ENCODE assay signal across 2 cellular contexts in the genomic region with DNA sequence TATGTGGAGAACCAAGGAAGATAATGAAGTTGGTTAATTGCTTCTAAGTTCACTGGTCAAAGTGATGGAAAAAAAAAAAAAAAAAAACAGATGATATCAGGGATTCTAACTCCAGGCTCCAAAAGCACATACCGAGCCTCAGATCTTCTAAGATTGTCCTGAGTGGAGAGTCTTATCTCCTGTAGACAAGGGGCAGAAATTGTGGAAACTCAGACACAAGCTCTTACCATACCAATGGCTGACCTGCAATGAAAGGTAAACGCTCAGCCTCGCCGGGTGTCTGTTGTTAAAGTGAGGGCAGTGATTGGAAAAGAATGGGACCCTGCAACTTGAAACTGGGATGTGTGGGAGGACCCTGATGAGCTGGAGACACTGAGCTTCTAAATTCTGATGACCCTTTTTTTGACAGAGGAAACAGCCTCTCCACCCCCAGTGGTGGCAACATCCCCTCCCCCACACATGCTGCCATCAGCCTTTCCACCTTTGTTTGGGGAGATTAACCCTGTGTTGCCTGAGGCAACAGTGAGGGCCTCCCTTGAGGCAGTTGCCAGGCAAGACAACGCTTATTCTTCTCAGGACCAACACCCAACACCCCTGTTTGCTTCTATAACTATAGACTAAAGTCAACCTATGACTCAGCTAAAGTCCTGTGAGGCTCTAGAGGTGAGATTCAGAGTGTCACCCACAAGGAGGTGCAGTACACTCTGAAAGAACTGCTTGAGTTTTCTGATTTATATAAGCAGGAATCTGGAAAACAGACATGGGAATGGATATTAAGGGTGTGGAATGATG.
TF ChIP-seq lines count a peak whose summit lies in the region.

No MANE protein-coding gene starts in this region.

TF ChIP-seq in A549, 52 proteins besides CTCF, POLR2A, EP300 and RAD21:
- TF ChIP-seq FOXS1 (CRISPR knock-in tag; IDR thresholded peaks at IDR 0.05), result no peak
- no peak for TF ChIP-seq NPAS2 (CRISPR knock-in tag; IDR thresholded peaks at IDR 0.05; ENCODE audit: borderline replicate concordance)
- TF ChIP-seq SMC3 (IDR thresholded peaks at IDR 0.05), result 0 out of 3 replicates have a peak, but pooled peaks have one; percentile 16
- no peak for TF ChIP-seq FOSL2 (IDR thresholded peaks at IDR 0.05)
- 0 out of 2 replicates have a peak, but pooled peaks have one; percentile 9 for TF ChIP-seq FOSL2 (CRISPR knock-in tag; IDR thresholded peaks at IDR 0.05)
- no peak for TF ChIP-seq POLR2AphosphoS2 (conservative IDR thresholded peaks at IDR 0.05; ENCODE audit: low read length)
- TF ChIP-seq, protein P1, sequence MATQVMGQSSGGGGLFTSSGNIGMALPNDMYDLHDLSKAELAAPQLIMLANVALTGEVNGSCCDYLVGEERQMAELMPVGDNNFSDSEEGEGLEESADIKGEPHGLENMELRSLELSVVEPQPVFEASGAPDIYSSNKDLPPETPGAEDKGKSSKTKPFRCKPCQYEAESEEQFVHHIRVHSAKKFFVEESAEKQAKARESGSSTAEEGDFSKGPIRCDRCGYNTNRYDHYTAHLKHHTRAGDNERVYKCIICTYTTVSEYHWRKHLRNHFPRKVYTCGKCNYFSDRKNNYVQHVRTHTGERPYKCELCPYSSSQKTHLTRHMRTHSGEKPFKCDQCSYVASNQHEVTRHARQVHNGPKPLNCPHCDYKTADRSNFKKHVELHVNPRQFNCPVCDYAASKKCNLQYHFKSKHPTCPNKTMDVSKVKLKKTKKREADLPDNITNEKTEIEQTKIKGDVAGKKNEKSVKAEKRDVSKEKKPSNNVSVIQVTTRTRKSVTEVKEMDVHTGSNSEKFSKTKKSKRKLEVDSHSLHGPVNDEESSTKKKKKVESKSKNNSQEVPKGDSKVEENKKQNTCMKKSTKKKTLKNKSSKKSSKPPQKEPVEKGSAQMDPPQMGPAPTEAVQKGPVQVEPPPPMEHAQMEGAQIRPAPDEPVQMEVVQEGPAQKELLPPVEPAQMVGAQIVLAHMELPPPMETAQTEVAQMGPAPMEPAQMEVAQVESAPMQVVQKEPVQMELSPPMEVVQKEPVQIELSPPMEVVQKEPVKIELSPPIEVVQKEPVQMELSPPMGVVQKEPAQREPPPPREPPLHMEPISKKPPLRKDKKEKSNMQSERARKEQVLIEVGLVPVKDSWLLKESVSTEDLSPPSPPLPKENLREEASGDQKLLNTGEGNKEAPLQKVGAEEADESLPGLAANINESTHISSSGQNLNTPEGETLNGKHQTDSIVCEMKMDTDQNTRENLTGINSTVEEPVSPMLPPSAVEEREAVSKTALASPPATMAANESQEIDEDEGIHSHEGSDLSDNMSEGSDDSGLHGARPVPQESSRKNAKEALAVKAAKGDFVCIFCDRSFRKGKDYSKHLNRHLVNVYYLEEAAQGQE (IDR thresholded peaks at IDR 0.05), result no peak
- TF ChIP-seq, protein P2, sequence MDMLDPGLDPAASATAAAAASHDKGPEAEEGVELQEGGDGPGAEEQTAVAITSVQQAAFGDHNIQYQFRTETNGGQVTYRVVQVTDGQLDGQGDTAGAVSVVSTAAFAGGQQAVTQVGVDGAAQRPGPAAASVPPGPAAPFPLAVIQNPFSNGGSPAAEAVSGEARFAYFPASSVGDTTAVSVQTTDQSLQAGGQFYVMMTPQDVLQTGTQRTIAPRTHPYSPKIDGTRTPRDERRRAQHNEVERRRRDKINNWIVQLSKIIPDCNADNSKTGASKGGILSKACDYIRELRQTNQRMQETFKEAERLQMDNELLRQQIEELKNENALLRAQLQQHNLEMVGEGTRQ (IDR thresholded peaks at IDR 0.05), result no peak

TF ChIP-seq in HCT116, 20 proteins besides CTCF, POLR2A, EP300 and RAD21:
- TF ChIP-seq SP1 (IDR thresholded peaks at IDR 0.05; ENCODE audit: low read depth), result no peak
- TF ChIP-seq EGR1 (IDR thresholded peaks at IDR 0.05; ENCODE audit: low read depth), result no peak
- no peak for TF ChIP-seq CEBPB (IDR thresholded peaks at IDR 0.05; ENCODE audit: low read depth)
- no peak for TF ChIP-seq EZH2phosphoT487 (IDR thresholded peaks at IDR 0.05; ENCODE audit: borderline replicate concordance)
- no peak for TF ChIP-seq CBX3 (IDR thresholded peaks at IDR 0.05; ENCODE audit: low read depth)
- TF ChIP-seq, protein P3, sequence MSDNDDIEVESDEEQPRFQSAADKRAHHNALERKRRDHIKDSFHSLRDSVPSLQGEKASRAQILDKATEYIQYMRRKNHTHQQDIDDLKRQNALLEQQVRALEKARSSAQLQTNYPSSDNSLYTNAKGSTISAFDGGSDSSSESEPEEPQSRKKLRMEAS (IDR thresholded peaks at IDR 0.05), result no peak
- no peak for TF ChIP-seq ELF1 (IDR thresholded peaks at IDR 0.05; ENCODE audit: borderline replicate concordance, low read depth)
- TF ChIP-seq, protein P1 (IDR thresholded peaks at IDR 0.05; ENCODE audit: low read depth), result no peak
- TF ChIP-seq YY1 (IDR thresholded peaks at IDR 0.05; ENCODE audit: extremely low read depth, insufficient replicate concordance, low read depth, low read length), result no peak
- TF ChIP-seq SIN3A (IDR thresholded peaks at IDR 0.05; ENCODE audit: low read depth), result no peak
- TF ChIP-seq POLR2AphosphoS5 (IDR thresholded peaks at IDR 0.05; ENCODE audit: low read depth, low read length), result no peak
- TF ChIP-seq SRF (IDR thresholded peaks at IDR 0.05; ENCODE audit: low read depth), result no peak
- TF ChIP-seq JUND (IDR thresholded peaks at IDR 0.05), result no peak
- TF ChIP-seq, protein P4, sequence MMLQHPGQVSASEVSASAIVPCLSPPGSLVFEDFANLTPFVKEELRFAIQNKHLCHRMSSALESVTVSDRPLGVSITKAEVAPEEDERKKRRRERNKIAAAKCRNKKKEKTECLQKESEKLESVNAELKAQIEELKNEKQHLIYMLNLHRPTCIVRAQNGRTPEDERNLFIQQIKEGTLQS (IDR thresholded peaks at IDR 0.05), result no peak
- TF ChIP-seq, protein P5, sequence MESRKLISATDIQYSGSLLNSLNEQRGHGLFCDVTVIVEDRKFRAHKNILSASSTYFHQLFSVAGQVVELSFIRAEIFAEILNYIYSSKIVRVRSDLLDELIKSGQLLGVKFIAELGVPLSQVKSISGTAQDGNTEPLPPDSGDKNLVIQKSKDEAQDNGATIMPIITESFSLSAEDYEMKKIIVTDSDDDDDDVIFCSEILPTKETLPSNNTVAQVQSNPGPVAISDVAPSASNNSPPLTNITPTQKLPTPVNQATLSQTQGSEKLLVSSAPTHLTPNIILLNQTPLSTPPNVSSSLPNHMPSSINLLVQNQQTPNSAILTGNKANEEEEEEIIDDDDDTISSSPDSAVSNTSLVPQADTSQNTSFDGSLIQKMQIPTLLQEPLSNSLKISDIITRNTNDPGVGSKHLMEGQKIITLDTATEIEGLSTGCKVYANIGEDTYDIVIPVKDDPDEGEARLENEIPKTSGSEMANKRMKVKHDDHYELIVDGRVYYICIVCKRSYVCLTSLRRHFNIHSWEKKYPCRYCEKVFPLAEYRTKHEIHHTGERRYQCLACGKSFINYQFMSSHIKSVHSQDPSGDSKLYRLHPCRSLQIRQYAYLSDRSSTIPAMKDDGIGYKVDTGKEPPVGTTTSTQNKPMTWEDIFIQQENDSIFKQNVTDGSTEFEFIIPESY (IDR thresholded peaks at IDR 0.05; ENCODE audit: extremely low read depth, insufficient replicate concordance, low read length), result no peak
- no peak for TF ChIP-seq ZNF274 (IDR thresholded peaks at IDR 0.05; ENCODE audit: low read depth, low read length)
- TF ChIP-seq FOSL1 (IDR thresholded peaks at IDR 0.05; ENCODE audit: low read depth), result no peak
- TF ChIP-seq EZH2 (IDR thresholded peaks at IDR 0.05), result no peak
- no peak for TF ChIP-seq TCF7L2 (IDR thresholded peaks at IDR 0.05; ENCODE audit: borderline replicate concordance, extremely low read depth, insufficient read depth, insufficient read length)
